ENCODE assay signal across 20 cellular contexts in the genomic region with DNA sequence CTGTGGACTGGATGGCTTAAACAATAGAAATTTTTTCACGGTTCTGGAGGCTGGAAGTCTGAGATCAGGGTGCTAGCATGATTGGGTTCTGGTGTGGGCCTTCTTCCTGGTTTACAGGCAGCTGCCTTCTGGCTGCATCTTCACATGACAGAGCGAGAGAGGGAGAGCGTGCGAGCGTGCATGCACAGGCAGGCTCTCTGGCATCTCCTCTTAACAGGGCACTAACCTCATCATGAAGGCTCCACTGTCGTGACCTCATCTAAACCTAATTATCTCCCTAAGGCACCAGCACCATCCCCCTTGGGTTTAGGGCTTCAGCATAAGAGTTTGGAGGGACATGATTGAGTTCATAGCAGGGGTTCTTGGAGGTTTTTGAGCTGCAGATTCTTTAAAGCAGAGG.
DNase-seq lines count a peak whose midpoint lies in the region; ATAC-seq and TF ChIP-seq lines count a peak whose summit lies in the region.
"Had no signal": no experiment of that assay in that cellular context is flagged by ENCODE, and none has a peak within 500 bp of the region (broad histone marks: within the 10 kb centered on the region; RNA-seq: fewer than 3 reads in every experiment).

No MANE protein-coding gene starts in this region.

- peaks cover 53% of the 10 kb centered on the region for H3K4me1 Mint-ChIP-seq in WTC11
- H3K4me1 Mint-ChIP-seq: activated CD4-positive, alpha-beta T cell treated with anti-CD3 and anti-CD28 coated beads for 36 hours; activated CD8-positive, alpha-beta memory T cell treated with anti-CD3 and anti-CD28 coated beads, Interleukin-2, amount 10 ng/mL, durations not matched to agents 7 days and 5 days; activated naive CD8-positive, alpha-beta T cell treated with anti-CD3 and anti-CD28 coated beads, Interleukin-2, amount 10 ng/mL, durations not matched to agents 7 days and 5 days; activated T-helper 17 cell treated with anti-CD3 and anti-CD28 coated beads, Interleukin-2, amount 50 U/mL, for 72 hours had no signal

- no peaks in the 10 kb centered on the region for H3K9me3 Mint-ChIP-seq in WTC11
- H3K9me3 Mint-ChIP-seq: activated naive CD8-positive, alpha-beta T cell treated with anti-CD3 and anti-CD28 coated beads, Interleukin-2, amount 10 ng/mL, durations not matched to agents 7 days and 5 days; activated T-helper 17 cell treated with anti-CD3 and anti-CD28 coated beads, Interleukin-2, amount 50 U/mL, for 72 hours had no signal

- H3K27me3 ChIP-seq in heart left ventricle (no peaks in the 10 kb centered on the region), psoas muscle (ENCODE audit: insufficient read depth in 3 of 3, low read length in 2 of 3) (no peaks in the 10 kb centered on the region), suprapubic skin (no peaks in the 10 kb centered on the region), Peyer's patch (no peaks in the 10 kb centered on the region)
- H3K27me3 ChIP-seq: stomach had no signal

- peak overlapping the region; percentile 33; the same call in 1 of the 2 replicates for H3K27ac Mint-ChIP-seq in WTC11
- H3K27ac Mint-ChIP-seq: activated CD4-positive, alpha-beta T cell treated with anti-CD3 and anti-CD28 coated beads for 36 hours; activated CD8-positive, alpha-beta memory T cell treated with anti-CD3 and anti-CD28 coated beads, Interleukin-2, amount 10 ng/mL, durations not matched to agents 7 days and 5 days; activated naive CD8-positive, alpha-beta T cell treated with anti-CD3 and anti-CD28 coated beads, Interleukin-2, amount 10 ng/mL, durations not matched to agents 7 days and 5 days; activated T-helper 17 cell treated with anti-CD3 and anti-CD28 coated beads, Interleukin-2, amount 50 U/mL, for 72 hours had no signal

- no peak for TF ChIP-seq EP300 in suprapubic skin (IDR thresholded peaks at IDR 0.05)

- H3K4me3 Mint-ChIP-seq in WTC11 = no peak overlapping the region
- H3K4me3 Mint-ChIP-seq: activated CD4-positive, alpha-beta T cell treated with anti-CD3 and anti-CD28 coated beads for 36 hours; activated CD8-positive, alpha-beta memory T cell treated with anti-CD3 and anti-CD28 coated beads, Interleukin-2, amount 10 ng/mL, durations not matched to agents 7 days and 5 days; activated naive CD8-positive, alpha-beta T cell treated with anti-CD3 and anti-CD28 coated beads, Interleukin-2, amount 10 ng/mL, durations not matched to agents 7 days and 5 days; activated T-helper 17 cell treated with anti-CD3 and anti-CD28 coated beads, Interleukin-2, amount 50 U/mL, for 72 hours had no signal

- H3K9me3 ChIP-seq in heart left ventricle (no peaks in the 10 kb centered on the region), psoas muscle (no peaks in the 10 kb centered on the region), suprapubic skin (no peaks in the 10 kb centered on the region), Peyer's patch (no peaks in the 10 kb centered on the region)
- H3K9me3 ChIP-seq: HAP-1, stomach had no signal

- H3K27me3 Mint-ChIP-seq in WTC11 (ENCODE audit: low read depth) = peaks cover 2% of the 10 kb centered on the region; the same call in 1 of the 2 replicates
- H3K27me3 Mint-ChIP-seq: activated CD4-positive, alpha-beta T cell treated with anti-CD3 and anti-CD28 coated beads for 36 hours; activated CD8-positive, alpha-beta memory T cell treated with anti-CD3 and anti-CD28 coated beads, Interleukin-2, amount 10 ng/mL, durations not matched to agents 7 days and 5 days; activated naive CD8-positive, alpha-beta T cell treated with anti-CD3 and anti-CD28 coated beads, Interleukin-2, amount 10 ng/mL, durations not matched to agents 7 days and 5 days; activated T-helper 17 cell treated with anti-CD3 and anti-CD28 coated beads, Interleukin-2, amount 50 U/mL, for 72 hours had no signal

- POLR2A ChIA-PET in WTC11 (lab: Charles Lee) = no interaction called here

- no peak for TF ChIP-seq POLR2A in heart left ventricle (IDR thresholded peaks at IDR 0.05)
- TF ChIP-seq POLR2A in suprapubic skin (IDR thresholded peaks at IDR 0.05) = no peak
- no peak for TF ChIP-seq POLR2A in Peyer's patch (IDR thresholded peaks at IDR 0.05)

- WGBS in heart left ventricle, 4 donors = 58 to 64% (median 59%) methylated on average over 6 of the region's 6 CpGs
- WGBS in psoas muscle, 3 donors = 44 to 70% (median 55%) methylated on average over 6 of the region's 6 CpGs
- whole genome bisulfite sequencing in suprapubic skin = 89% methylated on average over 1 of the region's 6 CpGs

- ATAC-seq in WTC11 = no peak; the same call in 1 of the 2 replicates
- peak in 1 of 4 donors; percentile 25 for ATAC-seq in heart left ventricle
- peak in 2 of 4 donors; percentile 7 to 41 for ATAC-seq in psoas muscle
- no peak for ATAC-seq in HG02763 (IDR thresholded peaks at IDR 0.05; ENCODE audit: unreplicated experiment)
- ATAC-seq: activated CD4-positive, alpha-beta T cell treated with anti-CD3 and anti-CD28 coated beads for 36 hours; activated CD8-positive, alpha-beta memory T cell treated with anti-CD3 and anti-CD28 coated beads, Interleukin-2, amount 10 ng/mL, durations not matched to agents 7 days and 5 days; activated T-helper 17 cell treated with anti-CD3 and anti-CD28 coated beads, Interleukin-2, amount 50 U/mL, for 72 hours had no signal

- intact Hi-C loops in heart left ventricle (cut with DNase I) = loop anchor here in 5 of 10 donors (2.0 to 10.0 kb wide), 6 partner anchors 50 to 658 kb away; partner anchors contain the start of gene TLN2 (in 2 of the 5)
- intact Hi-C loops in psoas muscle (cut with DNase I) = loop anchor here in 1 of 2 donors (5.0 kb wide), 2 partner anchors 65 to 190 kb away; partner anchors contain the start of gene TLN2

- H3K36me3 Mint-ChIP-seq in WTC11 = no peaks in the 10 kb centered on the region
- H3K36me3 Mint-ChIP-seq: activated CD8-positive, alpha-beta memory T cell treated with anti-CD3 and anti-CD28 coated beads, Interleukin-2, amount 10 ng/mL, durations not matched to agents 7 days and 5 days; activated naive CD8-positive, alpha-beta T cell treated with anti-CD3 and anti-CD28 coated beads, Interleukin-2, amount 10 ng/mL, durations not matched to agents 7 days and 5 days had no signal

- no peaks in the 10 kb centered on the region for H3K36me3 ChIP-seq in heart left ventricle
- H3K36me3 ChIP-seq in psoas muscle (ENCODE audit: insufficient read depth in 1 of 2, low read depth in 1 of 2) = no peaks in the 10 kb centered on the region
- no peaks in the 10 kb centered on the region for H3K36me3 ChIP-seq in suprapubic skin
- H3K36me3 ChIP-seq in Peyer's patch = no peaks in the 10 kb centered on the region
- H3K36me3 ChIP-seq: HAP-1, stomach had no signal

- CTCF ChIA-PET in WTC11 (lab: Charles Lee) = interaction anchor here (0.9 to 1.4 kb wide), 5 partner anchors 9 to 591 kb away, joined by 3 to 5 read pairs (median 4); no protein-coding TSS in a partner anchor

- DNase-seq in DMS79 (lab: John Stamatoyannopoulos, UW) (peak; percentile 43), WTC11 (ENCODE audit: low spot score) (no peak), heart left ventricle (no peak), psoas muscle (no peak), DMS153 treated with DMSO at 0.1 percent for 48 hours (lab: John Stamatoyannopoulos, UW; ENCODE audit: unreplicated experiment) (no peak), suprapubic skin (ENCODE audit: low spot score in 2 of 2) (no peak), Peyer's patch (no peak)
- DNase-seq: ACHN; activated CD4-positive, alpha-beta T cell treated with anti-CD3 and anti-CD28 coated beads for 36 hours; activated CD8-positive, alpha-beta memory T cell treated with anti-CD3 and anti-CD28 coated beads, Interleukin-2, amount 10 ng/mL, durations not matched to agents 7 days and 5 days; activated naive CD8-positive, alpha-beta T cell treated with anti-CD3 and anti-CD28 coated beads, Interleukin-2, amount 10 ng/mL, durations not matched to agents 7 days and 5 days; central memory CD4-positive, alpha-beta T cell; effector CD4-positive, alpha-beta T cell; NCI-H146; stimulated activated CD4-positive, alpha-beta T cell treated with anti-CD3 and anti-CD28 coated beads, Interleukin-2, amount 100 ng/mL, for 24 hours; stomach; SW 1271 had no signal

- H3K4me3 ChIP-seq in heart left ventricle = no peak overlapping the region
- no peak overlapping the region for H3K4me3 ChIP-seq in psoas muscle
- no peak overlapping the region for H3K4me3 ChIP-seq in suprapubic skin
- no peak overlapping the region for H3K4me3 ChIP-seq in Peyer's patch
- H3K4me3 ChIP-seq: HAP-1, stomach had no signal

- H3K27ac ChIP-seq in heart left ventricle (peak overlapping the region in 11 of 12 donors; percentile 23 to 84 (median 79)), psoas muscle (peak overlapping the region; percentile 86), suprapubic skin (no peak overlapping the region), Peyer's patch (no peak overlapping the region)

- H3K4me1 ChIP-seq in heart left ventricle = peaks cover 3 to 58% (median 35%) of the 10 kb centered on the region in 12 donors
- peaks cover 58% of the 10 kb centered on the region for H3K4me1 ChIP-seq in psoas muscle
- H3K4me1 ChIP-seq in suprapubic skin = peaks cover 8% of the 10 kb centered on the region
- peaks cover 0 to 17% (median 0%) of the 10 kb centered on the region in 4 donors for H3K4me1 ChIP-seq in Peyer's patch

- TF ChIP-seq CTCF in WTC11 (IDR thresholded peaks at IDR 0.05) = no peak
- TF ChIP-seq CTCF in heart left ventricle (IDR thresholded peaks at IDR 0.05) = no peak
- no peak for TF ChIP-seq CTCF in psoas muscle (IDR thresholded peaks at IDR 0.05)
- no peak for TF ChIP-seq CTCF in suprapubic skin (IDR thresholded peaks at IDR 0.05)
- TF ChIP-seq CTCF in Peyer's patch (IDR thresholded peaks at IDR 0.05) = no peak

TF ChIP-seq in WTC11, 78 proteins besides CTCF, POLR2A, EP300 and RAD21 (continues in another document):
- no peak for TF ChIP-seq NR3C1 (CRISPR knock-in tag; conservative IDR thresholded peaks at IDR 0.05; ENCODE audit: low read depth)
- TF ChIP-seq ZBTB21 (CRISPR knock-in tag; IDR thresholded peaks at IDR 0.05; ENCODE audit: borderline replicate concordance) = no peak
- no peak for TF ChIP-seq FOXJ3 (CRISPR knock-in tag; IDR thresholded peaks at IDR 0.05; ENCODE audit: borderline replicate concordance)
- TF ChIP-seq ZNF512 (CRISPR knock-in tag; IDR thresholded peaks at IDR 0.05; ENCODE audit: borderline replicate concordance) = no peak

Comparison
In these comparisons a context has a peak if more than half of its experiments do, and no peak if none do; other contexts are left out.
1. H3K27ac ChIP-seq: peak in heart left ventricle (11 of 12) and psoas muscle (single experiment); none in suprapubic skin (single experiment) and Peyer's patch (0 of 4).